Comparison of ENCODE assay signal across 24 cellular contexts in genomic region chr2:37223131-37223530, GRCh38. TPM values are rescaled to one million over a fixed set of nuclear protein-coding genes. Genes with fewer than 3 reads are reported as not detected.
"Had no signal": no experiment of that assay in that cellular context is flagged by ENCODE, and none has a peak within 500 bp of the region (broad histone marks: within the 10 kb centered on the region; RNA-seq: fewer than 3 reads in every experiment).

No MANE protein-coding gene starts in this region.

- ATAC-seq: left colon; lower lobe of right lung; stimulated activated memory B cell treated with anti-CD40 and anti-IgM and Interleukin-4, amounts not matched to agents 10 μg/mL and 1 μg/mL and 100 μg/mL, for 72 hours had no signal

- H3K27me3 Mint-ChIP-seq: activated naive CD8-positive, alpha-beta T cell treated with anti-CD3 and anti-CD28 coated beads, Interleukin-2, amount 10 ng/mL, durations not matched to agents 7 days and 5 days; brain; stimulated activated memory B cell treated with anti-CD40 and anti-IgM and Interleukin-4, amounts not matched to agents 10 μg/mL and 1 μg/mL and 100 μg/mL, for 72 hours had no signal

- H3K9me3 Mint-ChIP-seq: activated naive CD8-positive, alpha-beta T cell treated with anti-CD3 and anti-CD28 coated beads, Interleukin-2, amount 10 ng/mL, durations not matched to agents 7 days and 5 days; brain; mesothelial cell of epicardium; stimulated activated memory B cell treated with anti-CD40 and anti-IgM and Interleukin-4, amounts not matched to agents 10 μg/mL and 1 μg/mL and 100 μg/mL, for 72 hours; T-helper 2 cell treated with Interferon-gamma antibody and Interleukin-4, amounts not matched to agents 5 μg/mL and 100 μg/mL, for 36 hours had no signal

- H3K27ac Mint-ChIP-seq: mesothelial cell of epicardium; stimulated activated memory B cell treated with anti-CD40 and anti-IgM and Interleukin-4, amounts not matched to agents 10 μg/mL and 1 μg/mL and 100 μg/mL, for 72 hours had no signal

- FAIRE-seq: TTC549 had no signal

- H3K4me3 Mint-ChIP-seq: brain; mesothelial cell of epicardium; stimulated activated memory B cell treated with anti-CD40 and anti-IgM and Interleukin-4, amounts not matched to agents 10 μg/mL and 1 μg/mL and 100 μg/mL, for 72 hours had no signal

- DNase-seq: activated CD4-positive, alpha-beta T cell treated with anti-CD3 and anti-CD28 coated beads for 48 hours; activated effector memory CD4-positive, alpha-beta T cell treated with Interleukin-2 at 50 U/mL for 16 hours; activated naive CD8-positive, alpha-beta T cell treated with anti-CD3 and anti-CD28 coated beads, Interleukin-2, amount 10 ng/mL, durations not matched to agents 7 days and 5 days; anterior cingulate cortex; caudate nucleus; foreskin fibroblast; left colon; lower lobe of right lung; occipital lobe; posterior cingulate gyrus; sigmoid colon; stimulated activated CD4-positive, alpha-beta T cell treated with anti-CD3 and anti-CD28 coated beads, Interleukin-4, amount 100 ng/mL, for 24 hours; thyroid gland had no signal

RNA-seq across cellular contexts. Expression of gene CEBPZOS, which starts 26.8 kb away (rescaled TPM):
- total RNA-seq: mesothelial cell of epicardium had no signal

RNA-seq across cellular contexts. Expression of gene SULT6B1, which starts 34.7 kb away (rescaled TPM):
- total RNA-seq: activated CD8-positive, alpha-beta memory T cell treated with anti-CD3 and anti-CD28 coated beads for 36 hours; activated naive CD8-positive, alpha-beta T cell treated with anti-CD3 and anti-CD28 coated beads, Interleukin-2, amount 10 ng/mL, durations not matched to agents 7 days and 5 days; dermis microvascular lymphatic vessel endothelial cell; glomerular endothelial cell; left colon; lower lobe of right lung; mesothelial cell of epicardium; occipital lobe; renal cortical epithelial cell; sigmoid colon; subcutaneous adipose tissue; thyroid gland; urinary bladder had no signal
